Comparison of ENCODE assay signal across 22 cellular contexts in genomic region chr11:8231979-8232378, GRCh38. TPM values are rescaled to one million over a fixed set of nuclear protein-coding genes. Genes with fewer than 3 reads are reported as not detected.
"Had no signal": no experiment of that assay in that cellular context is flagged by ENCODE, and none has a peak within 500 bp of the region (broad histone marks: within the 10 kb centered on the region; RNA-seq: fewer than 3 reads in every experiment).

No MANE protein-coding gene starts in this region.

- H3K36me3 ChIP-seq: left ventricle myocardium inferior, right lobe of liver, stomach, thoracic aorta, uterus had no signal

- H3K9me3 Mint-ChIP-seq: activated B cell treated with CpG ODN at 0.5 μM for 24 hours; activated CD4-positive, alpha-beta T cell treated with anti-CD3 and anti-CD28 coated beads, Interleukin-2, amount 10 ng/mL, durations not matched to agents 24 days and 14 days; activated naive CD4-positive, alpha-beta T cell treated with anti-CD3 and anti-CD28 coated beads, Interleukin-2, amount 50 U/mL, for 24 hours; memory B cell; naive thymus-derived CD8-positive, alpha-beta T cell had no signal

- ATAC-seq: activated CD8-positive, alpha-beta T cell treated with anti-CD3 and anti-CD28 coated beads, Interleukin-2, amount 10 ng/mL, durations not matched to agents 7 days and 5 days; esophagus mucosa; naive thymus-derived CD8-positive, alpha-beta T cell; right lobe of liver had no signal

- H3K27me3 Mint-ChIP-seq: activated B cell treated with CpG ODN at 0.5 μM for 24 hours; activated CD4-positive, alpha-beta T cell treated with anti-CD3 and anti-CD28 coated beads, Interleukin-2, amount 10 ng/mL, durations not matched to agents 24 days and 14 days; activated naive CD4-positive, alpha-beta T cell treated with anti-CD3 and anti-CD28 coated beads, Interleukin-2, amount 50 U/mL, for 24 hours; memory B cell; naive thymus-derived CD8-positive, alpha-beta T cell had no signal

- H2AFZ ChIP-seq: hepatocyte had no signal

- H3K4me1 Mint-ChIP-seq: activated CD4-positive, alpha-beta T cell treated with anti-CD3 and anti-CD28 coated beads, Interleukin-2, amount 10 ng/mL, durations not matched to agents 24 days and 14 days had no signal

- H3K79me2 ChIP-seq: hepatocyte had no signal

- H3K4me1 ChIP-seq: right lobe of liver, uterus had no signal

- H3K36me3 Mint-ChIP-seq: activated naive CD4-positive, alpha-beta T cell treated with anti-CD3 and anti-CD28 coated beads, Interleukin-2, amount 50 U/mL, for 24 hours; memory B cell; naive thymus-derived CD8-positive, alpha-beta T cell had no signal

- DNase-seq: activated B cell treated with CpG ODN at 0.5 μM for 24 hours; activated CD4-positive, alpha-beta T cell treated with anti-CD3 and anti-CD28 coated beads, Interleukin-2, amount 10 ng/mL, durations not matched to agents 24 days and 14 days; activated CD8-positive, alpha-beta memory T cell treated with anti-CD3 and anti-CD28 coated beads, Interleukin-2, amount 50 U/mL, for 4 hours; activated CD8-positive, alpha-beta T cell treated with anti-CD3 and anti-CD28 coated beads, Interleukin-2, amount 10 ng/mL, durations not matched to agents 7 days and 5 days; activated effector memory CD4-positive, alpha-beta T cell treated with anti-CD3 and anti-CD28 coated beads, Interleukin-2, amount 50 U/mL, for 16 hours; activated T-cell treated with anti-CD3 and anti-CD28 coated beads, Interleukin-2, amount 50 U/mL, for 48 hours; amniotic stem cell; left ventricle myocardium inferior; occipital lobe; right lobe of liver; stomach; T-helper 2 cell; uterus had no signal

- H3K4me3 ChIP-seq: hepatocyte, left ventricle myocardium inferior, right lobe of liver, smooth muscle cell, stomach, thoracic aorta, uterus had no signal

- H3K4me2 ChIP-seq: hepatocyte, smooth muscle cell had no signal

- H3K27me3 ChIP-seq: hepatocyte, right lobe of liver, stomach, uterus had no signal

- H3K27ac ChIP-seq: hepatocyte, left ventricle myocardium inferior, right lobe of liver, stomach, thoracic aorta, uterus had no signal

- H3K27ac Mint-ChIP-seq: activated B cell treated with CpG ODN at 0.5 μM for 24 hours; activated CD4-positive, alpha-beta T cell treated with anti-CD3 and anti-CD28 coated beads, Interleukin-2, amount 10 ng/mL, durations not matched to agents 24 days and 14 days; activated CD8-positive, alpha-beta T cell treated with anti-CD3 and anti-CD28 coated beads, Interleukin-2, amount 10 ng/mL, durations not matched to agents 7 days and 5 days; activated naive CD4-positive, alpha-beta T cell treated with anti-CD3 and anti-CD28 coated beads, Interleukin-2, amount 50 U/mL, for 24 hours; memory B cell; progenitor cell of endocrine pancreas had no signal

- H3K9me3 ChIP-seq: left ventricle myocardium inferior, right lobe of liver, stomach, thoracic aorta, uterus had no signal

- H3K4me3 Mint-ChIP-seq: activated B cell treated with CpG ODN at 0.5 μM for 24 hours; activated CD4-positive, alpha-beta T cell treated with anti-CD3 and anti-CD28 coated beads, Interleukin-2, amount 10 ng/mL, durations not matched to agents 24 days and 14 days; activated CD8-positive, alpha-beta T cell treated with anti-CD3 and anti-CD28 coated beads, Interleukin-2, amount 10 ng/mL, durations not matched to agents 7 days and 5 days; activated naive CD4-positive, alpha-beta T cell treated with anti-CD3 and anti-CD28 coated beads, Interleukin-2, amount 50 U/mL, for 24 hours; memory B cell; naive thymus-derived CD8-positive, alpha-beta T cell had no signal

RNA-seq across cellular contexts. Expression of gene LMO1, which starts 31.7 kb away (rescaled TPM):
- total RNA-seq: activated B cell treated with CpG ODN at 0.5 μM for 24 hours; activated CD4-positive, alpha-beta T cell treated with anti-CD3 and anti-CD28 coated beads, Interleukin-2, amount 10 ng/mL, durations not matched to agents 24 days and 14 days; activated CD8-positive, alpha-beta T cell treated with anti-CD3 and anti-CD28 coated beads, Interleukin-2, amount 10 ng/mL, durations not matched to agents 7 days and 5 days; esophagus mucosa; hepatocyte; mucosa of gallbladder; naive thymus-derived CD8-positive, alpha-beta T cell; right lobe of liver; stomach; thoracic aorta; uterus had no signal
